In genomic region chr2:203412555-203413331, GRCh38 we compare ENCODE assay signal across 21 cellular contexts.
A peak's percentile ranks its signal among the peaks of the same experiment; 100 is the strongest.
DNase-seq lines count a peak whose midpoint lies in the region; ATAC-seq and TF ChIP-seq lines count a peak whose summit lies in the region.
"Had no signal": no experiment of that assay in that cellular context is flagged by ENCODE, and none has a peak within 500 bp of the region (broad histone marks: within the 10 kb centered on the region; RNA-seq: fewer than 3 reads in every experiment).

No MANE protein-coding gene starts in this region.

- H3K27ac ChIP-seq in GM23248 = no peak overlapping the region

- TF ChIP-seq CTCF in omental fat pad (IDR thresholded peaks at IDR 0.05) = no peak

- no peaks in the 10 kb centered on the region for H3K27me3 Mint-ChIP-seq in activated CD8-positive, alpha-beta T cell treated with anti-CD3 and anti-CD28 coated beads, Interleukin-2, amount 10 ng/mL, durations not matched to agents 7 days and 5 days (ENCODE audit: low read depth)
- H3K27me3 Mint-ChIP-seq: activated CD8-positive, alpha-beta memory T cell treated with anti-CD3 and anti-CD28 coated beads, Interleukin-2, amount 10 ng/mL, durations not matched to agents 7 days and 5 days; B cell; dendritic cell treated with granulocyte-macrophage colony-stimulating factor and Interleukin-4, amounts not matched to agents 40 ng/mL and 50 ng/mL, for 4 days had no signal

- no peak overlapping the region for H3K27ac Mint-ChIP-seq in activated CD8-positive, alpha-beta T cell treated with anti-CD3 and anti-CD28 coated beads, Interleukin-2, amount 10 ng/mL, durations not matched to agents 7 days and 5 days
- H3K27ac Mint-ChIP-seq: activated CD8-positive, alpha-beta memory T cell treated with anti-CD3 and anti-CD28 coated beads, Interleukin-2, amount 10 ng/mL, durations not matched to agents 7 days and 5 days; B cell; dendritic cell treated with granulocyte-macrophage colony-stimulating factor and Interleukin-4, amounts not matched to agents 40 ng/mL and 50 ng/mL, for 4 days; mesothelial cell of epicardium had no signal

- peaks cover 10% of the 10 kb centered on the region; the same call in 1 of the 2 replicates for H3K4me1 ChIP-seq in GM23248 (ENCODE audit: insufficient read depth)

- H3K9me2 ChIP-seq in GM23248 (ENCODE audit: insufficient read depth) = no peaks in the 10 kb centered on the region; the same call in 1 of the 2 replicates

- H3F3A ChIP-seq in GM23248 (ENCODE audit: insufficient read depth) = peaks cover 21% of the 10 kb centered on the region; the same call in 1 of the 2 replicates

- no peaks in the 10 kb centered on the region for H3K9me3 ChIP-seq in GM23248 (ENCODE audit: low read depth)
- H3K9me3 ChIP-seq: thoracic aorta had no signal

- H3K4me3 Mint-ChIP-seq in activated CD8-positive, alpha-beta T cell treated with anti-CD3 and anti-CD28 coated beads, Interleukin-2, amount 10 ng/mL, durations not matched to agents 7 days and 5 days = no peak overlapping the region
- H3K4me3 Mint-ChIP-seq: activated CD8-positive, alpha-beta memory T cell treated with anti-CD3 and anti-CD28 coated beads, Interleukin-2, amount 10 ng/mL, durations not matched to agents 7 days and 5 days; B cell; dendritic cell treated with granulocyte-macrophage colony-stimulating factor and Interleukin-4, amounts not matched to agents 40 ng/mL and 50 ng/mL, for 4 days; mesothelial cell of epicardium had no signal

- in situ Hi-C loops in GM23248 (cut with MboI) = no loop called here

- H3K9ac ChIP-seq in GM23248 = no peak overlapping the region

- peaks cover 27% of the 10 kb centered on the region for H3K36me3 Mint-ChIP-seq in activated CD8-positive, alpha-beta T cell treated with anti-CD3 and anti-CD28 coated beads, Interleukin-2, amount 10 ng/mL, durations not matched to agents 7 days and 5 days (ENCODE audit: low read depth)

- no peaks in the 10 kb centered on the region for H3K4me1 Mint-ChIP-seq in activated CD8-positive, alpha-beta T cell treated with anti-CD3 and anti-CD28 coated beads, Interleukin-2, amount 10 ng/mL, durations not matched to agents 7 days and 5 days (ENCODE audit: low read depth)
- H3K4me1 Mint-ChIP-seq: B cell, mesothelial cell of epicardium had no signal

- WGBS in GM23248 (ENCODE audit: low coverage in 1 of 2, low lambda C conversion rate in 2 of 2, missing lambda C conversion rate in 2 of 2), 2 experiments = 21 to 25% methylated on average over 7 of the region's 7 CpGs

- H4K20me1 ChIP-seq in GM23248 (ENCODE audit: insufficient read depth) = no peaks in the 10 kb centered on the region

- no peak overlapping the region for H3K4me2 ChIP-seq in GM23248 (ENCODE audit: unreplicated experiment)

- DNase-seq in foreskin melanocyte (peak; percentile 24), omental fat pad (ENCODE audit: low spot score) (no peak), ecto neural progenitor cell (ENCODE audit: low spot score) (no peak), GM23248 (no peak), amniotic stem cell (lab: John Stamatoyannopoulos, UW) (no peak)
- no peak for DNase-seq in activated CD8-positive, alpha-beta T cell treated with anti-CD3 and anti-CD28 coated beads, Interleukin-2, amount 10 ng/mL, durations not matched to agents 7 days and 5 days
- DNase-seq: activated CD8-positive, alpha-beta memory T cell treated with anti-CD3 and anti-CD28 coated beads, Interleukin-2, amount 10 ng/mL, durations not matched to agents 7 days and 5 days; activated gamma-delta T cell; anterior cingulate cortex; DMS 273 treated with DMSO at 0.1 percent for 48 hours; kidney; NCI-H1417; NCI-H2227 treated with DMSO at 0.1 percent for 48 hours; NK-92 treated with Interleukin-12 subunit alpha and Interleukin-12 subunit beta, amount 100 ng/mL, for 24 hours; SHP77 treated with DMSO at 0.1 percent for 48 hours had no signal

- 0 out of 2 replicates have a peak, but pooled peaks cover 12% of the 10 kb centered on the region for H3K79me2 ChIP-seq in GM23248 (ENCODE audit: insufficient read depth)

- H3K36me3 ChIP-seq in GM23248 (ENCODE audit: low read depth) = peaks cover 36% of the 10 kb centered on the region

- no peaks in the 10 kb centered on the region for H3K27me3 ChIP-seq in GM23248 (replicated peaks; ENCODE audit: insufficient read depth)

- ATAC-seq in GM19043 (IDR thresholded peaks at IDR 0.05; ENCODE audit: low read depth, unreplicated experiment) = peak; percentile 53
- peak; percentile 60 for ATAC-seq in HG03460 (IDR thresholded peaks at IDR 0.05; ENCODE audit: unreplicated experiment)
- ATAC-seq in omental fat pad (ENCODE audit: low FRiP score) = peak; percentile 65
- no peak for ATAC-seq in activated CD8-positive, alpha-beta T cell treated with anti-CD3 and anti-CD28 coated beads, Interleukin-2, amount 10 ng/mL, durations not matched to agents 7 days and 5 days
- ATAC-seq: activated CD8-positive, alpha-beta memory T cell treated with anti-CD3 and anti-CD28 coated beads, Interleukin-2, amount 10 ng/mL, durations not matched to agents 7 days and 5 days had no signal

- CTCF ChIA-PET in activated CD8-positive, alpha-beta T cell treated with anti-CD3 and anti-CD28 coated beads, Interleukin-2, amount 10 ng/mL, durations not matched to agents 7 days and 5 days (lab: Charles Lee) = interaction anchor here (1.0 kb wide), 1 partner anchor 11 kb away, joined by 3 read pairs; no protein-coding TSS in a partner anchor

- no peaks in the 10 kb centered on the region for H3K9me3 Mint-ChIP-seq in activated CD8-positive, alpha-beta T cell treated with anti-CD3 and anti-CD28 coated beads, Interleukin-2, amount 10 ng/mL, durations not matched to agents 7 days and 5 days (ENCODE audit: insufficient read depth)

- H3K4me3 ChIP-seq in GM23248 = no peak overlapping the region
- H3K4me3 ChIP-seq: thoracic aorta had no signal

- POLR2A ChIA-PET in activated CD8-positive, alpha-beta T cell treated with anti-CD3 and anti-CD28 coated beads, Interleukin-2, amount 10 ng/mL, durations not matched to agents 7 days and 5 days (lab: Charles Lee) = no interaction called here

- no peak overlapping the region for H2AFZ ChIP-seq in GM23248
